In the genomic region with DNA sequence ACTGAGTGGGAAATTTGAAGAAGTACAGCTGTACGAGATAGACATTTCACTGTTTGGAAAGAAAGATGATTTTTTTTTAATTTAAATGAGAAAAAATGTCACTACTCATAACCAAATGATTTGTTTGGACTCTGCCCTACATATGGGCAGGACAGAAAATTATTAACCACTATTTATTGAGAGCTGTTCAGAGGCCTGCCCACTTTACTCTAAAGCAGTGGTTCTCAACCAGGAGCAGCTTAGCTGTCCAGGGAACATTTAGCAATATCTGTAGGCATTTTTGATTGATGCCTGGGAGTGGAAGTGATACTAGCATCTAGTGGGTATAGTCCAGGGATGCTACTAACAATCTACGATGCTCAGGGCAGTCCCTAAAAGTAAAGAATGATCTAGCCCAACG, we compare ENCODE assay signal across 22 cellular contexts. TPM values are rescaled to one million over a fixed set of nuclear protein-coding genes. Genes with fewer than 3 reads are reported as not detected.
"Had no signal": no experiment of that assay in that cellular context is flagged by ENCODE, and none has a peak within 500 bp of the region (broad histone marks: within the 10 kb centered on the region; RNA-seq: fewer than 3 reads in every experiment).

No MANE protein-coding gene starts in this region.

- DNase-seq: effector CD4-positive, alpha-beta T cell; endodermal cell; heart left ventricle; hippocampal formation; islet precursor cell; midbrain; nucleus accumbens; ovary; right cardiac atrium; stimulated activated CD4-positive, alpha-beta T cell treated with anti-CD3 and anti-CD28 coated beads, Interleukin-2, amount 100 ng/mL, for 48 hours; stimulated activated naive CD8-positive, alpha-beta T cell treated with anti-CD3 and anti-CD28 coated beads, Interleukin-15, Interleukin-2, amounts not matched to agents 100 U/mL and 50 U/mL, for 24 hours; thyroid gland; uterus had no signal

- H3K9me3 ChIP-seq: heart left ventricle, ovary, suprapubic skin, thyroid gland, uterus had no signal

- H3K4me3 Mint-ChIP-seq: endodermal cell; natural killer cell treated with Interleukin-12 subunit alpha and Interleukin-12 subunit beta and Interleukin-15 and Interleukin-18, amount 100 ng/mL, for 72 hours; neural progenitor cell; type B pancreatic cell had no signal

- H3K9ac ChIP-seq: neural progenitor cell had no signal

- ATAC-seq: heart left ventricle; left lobe of liver; natural killer cell treated with Interleukin-12 subunit alpha and Interleukin-12 subunit beta and Interleukin-15 and Interleukin-18, amount 100 ng/mL, for 72 hours; right cardiac atrium; stimulated activated naive CD8-positive, alpha-beta T cell treated with anti-CD3 and anti-CD28 coated beads, Interleukin-15, Interleukin-2, amounts not matched to agents 100 U/mL and 50 U/mL, for 24 hours had no signal

- H3K4me3 ChIP-seq: coronary artery, heart left ventricle, neural progenitor cell, ovary, smooth muscle cell, suprapubic skin, thyroid gland, uterus had no signal

- H3K27me3 ChIP-seq: heart left ventricle, neural progenitor cell, ovary, suprapubic skin, thyroid gland, uterus had no signal

- H3K4me2 ChIP-seq: neural progenitor cell, smooth muscle cell had no signal

- H3K36me3 ChIP-seq: heart left ventricle, neural progenitor cell, ovary, suprapubic skin, thyroid gland, uterus had no signal

- H3K9me3 Mint-ChIP-seq: natural killer cell treated with Interleukin-12 subunit alpha and Interleukin-12 subunit beta and Interleukin-15 and Interleukin-18, amount 100 ng/mL, for 72 hours had no signal

- H3K27ac Mint-ChIP-seq: neural progenitor cell, type B pancreatic cell had no signal

- H3K27ac ChIP-seq: coronary artery, heart left ventricle, neural progenitor cell, ovary, suprapubic skin, thyroid gland, uterus had no signal

- H3K36me3 Mint-ChIP-seq: natural killer cell treated with Interleukin-12 subunit alpha and Interleukin-12 subunit beta and Interleukin-15 and Interleukin-18, amount 100 ng/mL, for 72 hours; type B pancreatic cell had no signal

- H3K4me1 ChIP-seq: neural progenitor cell, suprapubic skin, uterus had no signal

- FAIRE-seq: endothelial cell of umbilical vein, frontal cortex had no signal

- H3K27me3 Mint-ChIP-seq: type B pancreatic cell had no signal

RNA-seq across cellular contexts. Expression of a gene that starts 13.4 kb away (rescaled TPM):
- total RNA-seq: natural killer cell treated with Interleukin-12 subunit alpha and Interleukin-12 subunit beta and Interleukin-15 and Interleukin-18, amount 100 ng/mL, for 72 hours had no signal
